In the genomic region with DNA sequence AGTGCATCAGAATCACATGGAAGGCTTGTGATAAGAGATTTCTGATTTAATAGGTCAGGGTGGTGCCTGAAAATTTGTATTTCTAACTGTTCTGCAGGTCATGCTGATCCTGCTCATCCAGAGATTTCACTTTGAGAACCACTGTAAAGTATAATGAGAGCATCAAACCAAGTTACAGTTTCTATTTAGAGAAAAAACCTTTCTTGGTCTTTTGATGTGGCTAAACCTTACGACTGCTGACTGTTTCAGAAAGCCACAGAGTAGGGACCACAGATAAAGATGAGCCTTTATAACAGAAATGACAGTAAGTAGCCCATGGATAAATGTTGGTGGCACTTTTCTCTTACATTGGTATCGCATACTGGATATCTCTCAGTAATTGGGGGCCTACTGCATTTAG, we compare ENCODE assay signal across 9 cellular contexts.
DNase-seq lines count a peak whose midpoint lies in the region; ATAC-seq and TF ChIP-seq lines count a peak whose summit lies in the region.
"Had no signal": no experiment of that assay in that cellular context is flagged by ENCODE, and none has a peak within 500 bp of the region (broad histone marks: within the 10 kb centered on the region; RNA-seq: fewer than 3 reads in every experiment).

No MANE protein-coding gene starts in this region.

- H3K9me3 ChIP-seq in smooth muscle cell (replicated peaks; ENCODE audit: low read depth), result no peaks in the 10 kb centered on the region
- H3K9me3 ChIP-seq: tibial artery had no signal

- H3K27ac ChIP-seq in smooth muscle cell (ENCODE audit: low read depth), result no peak overlapping the region
- H3K27ac ChIP-seq: tibial artery had no signal

- no peak for TF ChIP-seq CTCF in smooth muscle cell (IDR thresholded peaks at IDR 0.05; ENCODE audit: borderline replicate concordance, insufficient read depth, poor library complexity, severe bottlenecking)

- no peaks in the 10 kb centered on the region for H3K27me3 ChIP-seq in smooth muscle cell (ENCODE audit: low read depth)
- H3K27me3 ChIP-seq: tibial artery had no signal

- no peak overlapping the region for H3K4me2 ChIP-seq in smooth muscle cell

- no peaks in the 10 kb centered on the region for H4K20me1 ChIP-seq in smooth muscle cell (ENCODE audit: low read depth)

- no peaks in the 10 kb centered on the region for H3K9me3 Mint-ChIP-seq in activated T-helper 17 cell treated with anti-CD3 and anti-CD28 coated beads, Interleukin-2, amount 50 U/mL, for 72 hours

- no peak overlapping the region for H3K4me3 Mint-ChIP-seq in activated T-helper 17 cell treated with anti-CD3 and anti-CD28 coated beads, Interleukin-2, amount 50 U/mL, for 72 hours

- 43% methylated on average over 2 of the region's 2 CpGs for WGBS in smooth muscle cell (ENCODE audit: low lambda C conversion rate)

- H3K27ac Mint-ChIP-seq in activated T-helper 17 cell treated with anti-CD3 and anti-CD28 coated beads, Interleukin-2, amount 50 U/mL, for 72 hours, result no peak overlapping the region

- no peaks in the 10 kb centered on the region for H3K36me3 Mint-ChIP-seq in activated T-helper 17 cell treated with anti-CD3 and anti-CD28 coated beads, Interleukin-2, amount 50 U/mL, for 72 hours (ENCODE audit: low read depth)

- DNase-seq in NCI-H1694 treated with DMSO at 0.1 percent for 48 hours (lab: John Stamatoyannopoulos, UW), result no peak
- DNase-seq in smooth muscle cell (lab: John Stamatoyannopoulos, UW; ENCODE audit: unreplicated experiment), result no peak
- no peak for DNase-seq in occipital lobe (lab: John Stamatoyannopoulos, UW)
- DNase-seq: left cardiac atrium, tibial artery had no signal

- no peaks in the 10 kb centered on the region for H3K36me3 ChIP-seq in smooth muscle cell (ENCODE audit: low read depth)
- H3K36me3 ChIP-seq: tibial artery had no signal

- no peaks in the 10 kb centered on the region for H3F3A ChIP-seq in smooth muscle cell (ENCODE audit: low read depth)

- H3K9ac ChIP-seq in smooth muscle cell (ENCODE audit: low read depth), result no peak overlapping the region

- peak; percentile 86 for ATAC-seq in GM18907 (IDR thresholded peaks at IDR 0.05; ENCODE audit: unreplicated experiment)
- peak; percentile 88 for ATAC-seq in GM21576 (IDR thresholded peaks at IDR 0.05; ENCODE audit: unreplicated experiment)
- peak; percentile 86 for ATAC-seq in HG03108 (IDR thresholded peaks at IDR 0.05; ENCODE audit: unreplicated experiment)
- ATAC-seq in activated T-helper 17 cell treated with anti-CD3 and anti-CD28 coated beads, Interleukin-2, amount 50 U/mL, for 72 hours (replicated peaks), result peak; percentile 96
- ATAC-seq: left cardiac atrium had no signal

- H3K4me3 ChIP-seq in smooth muscle cell, result no peak overlapping the region
- H3K4me3 ChIP-seq: tibial artery had no signal

- H3K27me3 Mint-ChIP-seq in activated T-helper 17 cell treated with anti-CD3 and anti-CD28 coated beads, Interleukin-2, amount 50 U/mL, for 72 hours, result peaks cover 44% of the 10 kb centered on the region

- H2AFZ ChIP-seq in smooth muscle cell (ENCODE audit: low read depth), result no peak overlapping the region

- H3K4me1 Mint-ChIP-seq in activated T-helper 17 cell treated with anti-CD3 and anti-CD28 coated beads, Interleukin-2, amount 50 U/mL, for 72 hours, result peaks cover 6% of the 10 kb centered on the region

- H3K4me1 ChIP-seq in smooth muscle cell (ENCODE audit: low read depth), result no peaks in the 10 kb centered on the region
- H3K4me1 ChIP-seq: tibial artery had no signal

- H3K79me2 ChIP-seq in smooth muscle cell (ENCODE audit: low read depth), result no peaks in the 10 kb centered on the region
